25 cellular contexts compared by ENCODE assay signal in genomic region chr10:121332829-121333765, GRCh38.
DNase-seq lines count a peak whose midpoint lies in the region; ATAC-seq lines count a peak whose summit lies in the region.
"Had no signal": no experiment of that assay in that cellular context is flagged by ENCODE, and none has a peak within 500 bp of the region (broad histone marks: within the 10 kb centered on the region; RNA-seq: fewer than 3 reads in every experiment).

No MANE protein-coding gene starts in this region.

- H3K4me3 ChIP-seq in effector memory CD4-positive, alpha-beta T cell (ENCODE audit: insufficient read depth, low read depth, low read length, poor library complexity, severe bottlenecking): no peak overlapping the region
- H3K4me3 ChIP-seq: GM12878, HAP-1, lung, right atrium auricular region, testis had no signal

- ATAC-seq in GM21825 (IDR thresholded peaks at IDR 0.05; ENCODE audit: unreplicated experiment): no peak
- ATAC-seq: activated T-cell treated with anti-CD3 and anti-CD28 coated beads, Interleukin-2, amount 50 U/mL, for 4 hours; GM12878 had no signal

- H3K4me1 ChIP-seq in effector memory CD4-positive, alpha-beta T cell (ENCODE audit: control insufficient read depth, insufficient read depth, low read length, poor library complexity, severe bottlenecking): no peaks in the 10 kb centered on the region
- H3K4me1 ChIP-seq: HAP-1, right atrium auricular region, testis had no signal

- no peaks in the 10 kb centered on the region for H3K27me3 ChIP-seq in effector memory CD4-positive, alpha-beta T cell (replicated peaks; ENCODE audit: control insufficient read depth, insufficient read depth, low read length, poor library complexity, severe bottlenecking)
- H3K27me3 ChIP-seq: right atrium auricular region, testis had no signal

- no peaks in the 10 kb centered on the region for H3K9me3 ChIP-seq in effector memory CD4-positive, alpha-beta T cell (ENCODE audit: control insufficient read depth, low read length)
- H3K9me3 ChIP-seq: HAP-1, right atrium auricular region, testis had no signal

- H3K36me3 ChIP-seq in effector memory CD4-positive, alpha-beta T cell (ENCODE audit: control insufficient read depth, insufficient read depth, low read length): no peaks in the 10 kb centered on the region
- H3K36me3 ChIP-seq: HAP-1, right atrium auricular region had no signal

- peak overlapping the region; percentile 82 for H3K27ac ChIP-seq in cingulate gyrus (ENCODE audit: low read depth, low read length)
- H3K27ac ChIP-seq in effector memory CD4-positive, alpha-beta T cell (ENCODE audit: insufficient read depth, low read length, poor library complexity, severe bottlenecking): no peak overlapping the region
- H3K27ac ChIP-seq: right atrium auricular region, testis had no signal

- DNase-seq in MV-4-11 (lab: John Stamatoyannopoulos, UW) (peak; percentile 23), kidney tubule cell (ENCODE audit: low spot score) (peak; percentile 68), superior temporal gyrus (ENCODE audit: extremely low spot score) (peak; percentile 74), NCI-H2029 treated with DMSO at 0.1 percent for 48 hours (lab: John Stamatoyannopoulos, UW) (no peak)
- no peak for DNase-seq in central memory CD4-positive, alpha-beta T cell
- DNase-seq in effector memory CD4-positive, alpha-beta T cell: no peak
- DNase-seq: activated CD4-positive, alpha-beta T cell treated with anti-CD3 and anti-CD28 coated beads for 1 hour; activated CD8-positive, alpha-beta memory T cell treated with anti-CD3 and anti-CD28 coated beads for 24 hours; activated naive CD4-positive, alpha-beta T cell treated with anti-CD3 and anti-CD28 coated beads, Interleukin-2, amount 10 ng/mL, durations not matched to agents 7 days and 5 days; activated T-cell treated with anti-CD3 and anti-CD28 coated beads, Interleukin-2, amount 50 U/mL, for 4 hours; aorta; CD4-positive, alpha-beta T cell; DMS53; effector CD8-positive, alpha-beta T cell; GF-D8; NCI-H1417; NCI-H2171; NCI-H69; testis had no signal

Comparison
In these comparisons a context has a peak if more than half of its experiments do, and no peak if none do; other contexts are left out.
1. DNase-seq: peak in MV-4-11 (single experiment), kidney tubule cell (single experiment) and superior temporal gyrus (single experiment); none in central memory CD4-positive, alpha-beta T cell (single experiment), NCI-H2029 treated with DMSO at 0.1 percent for 48 hours (single experiment) and effector memory CD4-positive, alpha-beta T cell (0 of 3).